ENCODE assay signal across 1 cellular context in genomic region chr5:60883229-60883628, GRCh38.
TF ChIP-seq lines count a peak whose summit lies in the region.

No MANE protein-coding gene starts in this region.

TF ChIP-seq in GM23338, 12 proteins besides CTCF, POLR2A, EP300 and RAD21 (continued from another document):
- TF ChIP-seq, protein P1, sequence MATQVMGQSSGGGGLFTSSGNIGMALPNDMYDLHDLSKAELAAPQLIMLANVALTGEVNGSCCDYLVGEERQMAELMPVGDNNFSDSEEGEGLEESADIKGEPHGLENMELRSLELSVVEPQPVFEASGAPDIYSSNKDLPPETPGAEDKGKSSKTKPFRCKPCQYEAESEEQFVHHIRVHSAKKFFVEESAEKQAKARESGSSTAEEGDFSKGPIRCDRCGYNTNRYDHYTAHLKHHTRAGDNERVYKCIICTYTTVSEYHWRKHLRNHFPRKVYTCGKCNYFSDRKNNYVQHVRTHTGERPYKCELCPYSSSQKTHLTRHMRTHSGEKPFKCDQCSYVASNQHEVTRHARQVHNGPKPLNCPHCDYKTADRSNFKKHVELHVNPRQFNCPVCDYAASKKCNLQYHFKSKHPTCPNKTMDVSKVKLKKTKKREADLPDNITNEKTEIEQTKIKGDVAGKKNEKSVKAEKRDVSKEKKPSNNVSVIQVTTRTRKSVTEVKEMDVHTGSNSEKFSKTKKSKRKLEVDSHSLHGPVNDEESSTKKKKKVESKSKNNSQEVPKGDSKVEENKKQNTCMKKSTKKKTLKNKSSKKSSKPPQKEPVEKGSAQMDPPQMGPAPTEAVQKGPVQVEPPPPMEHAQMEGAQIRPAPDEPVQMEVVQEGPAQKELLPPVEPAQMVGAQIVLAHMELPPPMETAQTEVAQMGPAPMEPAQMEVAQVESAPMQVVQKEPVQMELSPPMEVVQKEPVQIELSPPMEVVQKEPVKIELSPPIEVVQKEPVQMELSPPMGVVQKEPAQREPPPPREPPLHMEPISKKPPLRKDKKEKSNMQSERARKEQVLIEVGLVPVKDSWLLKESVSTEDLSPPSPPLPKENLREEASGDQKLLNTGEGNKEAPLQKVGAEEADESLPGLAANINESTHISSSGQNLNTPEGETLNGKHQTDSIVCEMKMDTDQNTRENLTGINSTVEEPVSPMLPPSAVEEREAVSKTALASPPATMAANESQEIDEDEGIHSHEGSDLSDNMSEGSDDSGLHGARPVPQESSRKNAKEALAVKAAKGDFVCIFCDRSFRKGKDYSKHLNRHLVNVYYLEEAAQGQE (IDR thresholded peaks at IDR 0.05; ENCODE audit: unreplicated experiment) = no peak
- TF ChIP-seq ZNF114 (CRISPR knock-in tag; IDR thresholded peaks at IDR 0.05) (no peak), CREB1 (CRISPR knock-in tag; IDR thresholded peaks at IDR 0.05; ENCODE audit: low read depth) (no peak), ZNF331 (CRISPR knock-in tag; IDR thresholded peaks at IDR 0.05; ENCODE audit: low read depth) (no peak)
